8 cellular contexts compared by ENCODE assay signal in the genomic region with DNA sequence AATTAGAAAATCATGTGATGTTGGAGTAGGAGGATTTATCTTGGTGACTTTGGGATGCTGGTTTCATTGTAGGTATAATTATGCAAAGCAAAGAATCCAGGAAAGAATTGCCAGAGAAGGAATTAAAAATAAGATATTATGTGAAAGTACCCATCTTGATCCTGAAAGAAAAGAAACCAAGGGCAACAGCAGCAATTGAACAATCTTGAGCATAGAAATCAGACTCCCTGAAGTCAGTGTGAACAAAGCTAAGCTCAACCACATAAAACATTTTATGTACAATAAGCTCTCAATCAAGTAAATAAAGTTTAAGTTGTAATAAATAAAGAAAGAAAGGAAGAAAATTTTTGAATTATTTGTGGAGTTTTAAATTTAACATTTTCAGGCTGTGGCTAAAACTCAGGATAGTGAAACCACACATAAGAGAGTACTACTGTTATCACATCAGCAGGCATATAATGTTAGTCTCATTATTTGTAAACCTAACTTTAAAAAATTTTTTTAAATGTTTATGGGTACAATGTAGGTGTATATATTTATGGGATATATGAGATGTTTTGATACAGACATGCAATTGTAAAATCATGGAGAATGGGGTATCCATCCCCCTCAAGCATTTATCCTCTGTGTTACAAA. TPM values are rescaled to one million over a fixed set of nuclear protein-coding genes. Genes with fewer than 3 reads are reported as not detected.
DNase-seq lines count a peak whose midpoint lies in the region; ATAC-seq and TF ChIP-seq lines count a peak whose summit lies in the region.
"Had no signal": no experiment of that assay in that cellular context is flagged by ENCODE, and none has a peak within 500 bp of the region (broad histone marks: within the 10 kb centered on the region; RNA-seq: fewer than 3 reads in every experiment).

No MANE protein-coding gene starts in this region.

- peak overlapping the region; percentile 58 for H3K9ac ChIP-seq in HCT116 (ENCODE audit: low read length)

- ATAC-seq in HCT116 = no peak

- H3K4me1 Mint-ChIP-seq in activated CD4-positive, alpha-beta memory T cell treated with anti-CD3 and anti-CD28 coated beads for 36 hours (ENCODE audit: low read depth) = peaks cover 48% of the 10 kb centered on the region

- peak overlapping the region; percentile 76 for H3K27ac Mint-ChIP-seq in activated CD4-positive, alpha-beta memory T cell treated with anti-CD3 and anti-CD28 coated beads for 36 hours

- H3K27me3 ChIP-seq in HCT116 (ENCODE audit: insufficient read depth, low read length) (no peaks in the 10 kb centered on the region), hepatocyte (no peaks in the 10 kb centered on the region), spleen (replicated peaks in 1 of 7) (peaks cover 0 to 74% (median 32%) of the 10 kb centered on the region in 7 donors)

- H4K20me1 ChIP-seq in HCT116 (ENCODE audit: insufficient read depth) (no peaks in the 10 kb centered on the region), hepatocyte (ENCODE audit: insufficient read depth, poor library complexity, severe bottlenecking) (no peaks in the 10 kb centered on the region)

- H3K9me3 ChIP-seq in HCT116 (ENCODE audit: control insufficient read depth in 1 of 2, insufficient read depth in 1 of 2, low read depth in 1 of 2, low read length in 2 of 2) = no peaks in the 10 kb centered on the region
- H3K9me3 ChIP-seq in hepatocyte (ENCODE audit: low read depth) = no peaks in the 10 kb centered on the region
- H3K9me3 ChIP-seq in spleen = no peaks in the 10 kb centered on the region

- H3K9me2 ChIP-seq in HCT116 (ENCODE audit: insufficient read depth) = no peaks in the 10 kb centered on the region
- no peaks in the 10 kb centered on the region for H3K9me2 ChIP-seq in hepatocyte (replicated peaks; ENCODE audit: insufficient read depth)

- H3K36me3 ChIP-seq in HCT116 (ENCODE audit: control insufficient read depth in 1 of 2, insufficient read depth in 2 of 2, low read length in 2 of 2) = no peaks in the 10 kb centered on the region
- no peaks in the 10 kb centered on the region for H3K36me3 ChIP-seq in hepatocyte (replicated peaks; ENCODE audit: insufficient read depth, low read depth)
- no peaks in the 10 kb centered on the region for H3K36me3 ChIP-seq in spleen

- peak overlapping the region; percentile 75 for H3K4me3 Mint-ChIP-seq in activated CD4-positive, alpha-beta memory T cell treated with anti-CD3 and anti-CD28 coated beads for 36 hours

- peaks cover 59% of the 10 kb centered on the region for H3K27me3 Mint-ChIP-seq in activated CD4-positive, alpha-beta memory T cell treated with anti-CD3 and anti-CD28 coated beads for 36 hours

- H3K27ac ChIP-seq in HCT116 (ENCODE audit: low read depth, low read length) = no peak overlapping the region
- H3K27ac ChIP-seq in hepatocyte = no peak overlapping the region
- H3K27ac ChIP-seq in spleen = no peak overlapping the region

- H3K9me3 Mint-ChIP-seq in activated CD4-positive, alpha-beta memory T cell treated with anti-CD3 and anti-CD28 coated beads for 36 hours = no peaks in the 10 kb centered on the region

- H3K4me2 ChIP-seq in HCT116 (ENCODE audit: low read length) (peak overlapping the region; percentile 82), hepatocyte (peak overlapping the region; percentile 88)

- POLR2A ChIA-PET in HCT116 (lab: Charles Lee) = no interaction called here
- POLR2A ChIA-PET in activated CD4-positive, alpha-beta memory T cell treated with anti-CD3 and anti-CD28 coated beads for 36 hours (lab: Charles Lee) = interaction anchor here (0.5 to 1.8 kb wide), 4 partner anchors 12 to 96 kb away, joined by 3 to 7 read pairs (median 3); no protein-coding TSS in a partner anchor

- TF ChIP-seq RAD21 in HCT116 (IDR thresholded peaks at IDR 0.05; ENCODE audit: low read depth) = no peak

- H2AFZ ChIP-seq in HCT116 (ENCODE audit: low read depth, low read length, poor library complexity, severe bottlenecking) (peak overlapping the region; percentile 83), hepatocyte (peak overlapping the region; percentile 68)

- H3K4me3 ChIP-seq in HCT116 (replicated peaks in 1 of 2; ENCODE audit: low read depth in 1 of 2, low read length in 2 of 2) = peak overlapping the region; percentile 37 to 56
- H3K4me3 ChIP-seq in hepatocyte = peak overlapping the region; percentile 29
- peak overlapping the region in 7 of 8 donors; percentile 6 to 62 (median 24) for H3K4me3 ChIP-seq in spleen

- TF ChIP-seq CTCF in HCT116 (IDR thresholded peaks at IDR 0.05 in 2 of 3, conservative IDR thresholded peaks at IDR 0.05 in 1 of 3; ENCODE audit: borderline replicate concordance in 1 of 3, insufficient read depth in 1 of 3, low read depth in 2 of 3, low read length in 2 of 3) (no peak), hepatocyte (IDR thresholded peaks at IDR 0.05; ENCODE audit: poor library complexity) (no peak), spleen (IDR thresholded peaks at IDR 0.05 in 8 of 11, conservative IDR thresholded peaks at IDR 0.05 in 3 of 11) (no peak)

- H3K36me3 Mint-ChIP-seq in activated CD4-positive, alpha-beta memory T cell treated with anti-CD3 and anti-CD28 coated beads for 36 hours = no peaks in the 10 kb centered on the region

- no TSS peak for BruUV-seq in HCT116 (replicated peaks; lab: Mats Ljungman, UMichigan)

- H3K79me2 ChIP-seq in HCT116 (ENCODE audit: insufficient read depth, low read length) (no peaks in the 10 kb centered on the region), hepatocyte (no peaks in the 10 kb centered on the region)

- intact Hi-C loops in HCT116 (cut with micrococcal nuclease) (no loop called here), spleen (cut with DNase I; ENCODE audit: low total_unique reads) (no loop called here)
- intact Hi-C loops in activated CD4-positive, alpha-beta memory T cell treated with anti-CD3 and anti-CD28 coated beads for 36 hours (cut with micrococcal nuclease) = loop anchor here (1.0 kb wide), 6 partner anchors 8 to 53 kb away; no protein-coding TSS in a partner anchor

- RAD21 ChIA-PET in HCT116 (lab: Charles Lee; ENCODE audit: low non-redundant PET in 1 of 2, low total read pairs in 2 of 2, uncharacterized antibody in 2 of 2, unreplicated experiment in 2 of 2) = no interaction called here

- TF ChIP-seq POLR2A in HCT116 (IDR thresholded peaks at IDR 0.05; ENCODE audit: borderline replicate concordance, extremely low read depth, insufficient read depth, insufficient read length) (no peak), spleen (IDR thresholded peaks at IDR 0.05) (no peak)

- peaks cover 0 to 14% of the 10 kb centered on the region in 2 experiments; a peak in 3 of 4 replicates for H3K4me1 ChIP-seq in HCT116 (ENCODE audit: control insufficient read depth in 1 of 2, insufficient read depth in 2 of 2, low read length in 2 of 2)
- peaks cover 4% of the 10 kb centered on the region for H3K4me1 ChIP-seq in hepatocyte (ENCODE audit: insufficient read depth)
- peaks cover 0 to 20% (median 14%) of the 10 kb centered on the region in 6 donors for H3K4me1 ChIP-seq in spleen

- no peak for DNase-seq in HCT116 (ENCODE audit: low read depth, low spot score)
- DNase-seq in activated CD4-positive, alpha-beta memory T cell treated with anti-CD3 and anti-CD28 coated beads for 36 hours = no peak
- no peak for DNase-seq in hepatocyte (ENCODE audit: low spot score)
- no peak for DNase-seq in spleen
- DNase-seq in NCI-H2081 treated with DMSO at 0.1 percent for 48 hours (lab: John Stamatoyannopoulos, UW) = no peak
- no peak for DNase-seq in NCI-H146 treated with DMSO at 0.1 percent for 48 hours (lab: John Stamatoyannopoulos, UW; ENCODE audit: unreplicated experiment)
- no peak for DNase-seq in NK-92 treated with Interleukin-12 subunit alpha and Interleukin-12 subunit beta, amount 100 ng/mL, for 24 hours (lab: John Stamatoyannopoulos, UW)
- DNase-seq: NCI-H187 had no signal

- CTCF ChIA-PET in HCT116 (lab: Charles Lee) = no interaction called here
- CTCF ChIA-PET in activated CD4-positive, alpha-beta memory T cell treated with anti-CD3 and anti-CD28 coated beads for 36 hours (lab: Charles Lee) = interaction anchor here (0.8 to 1.5 kb wide), 6 partner anchors 10 to 33 kb away, joined by 3 to 4 read pairs (median 3); no protein-coding TSS in a partner anchor

TF ChIP-seq in HCT116, 20 proteins besides CTCF, POLR2A, EP300 and RAD21 (continues in another document):
- TF ChIP-seq ATF3 (IDR thresholded peaks at IDR 0.05) (no peak), FOSL1 (IDR thresholded peaks at IDR 0.05; ENCODE audit: low read depth) (no peak), ELF1 (IDR thresholded peaks at IDR 0.05; ENCODE audit: borderline replicate concordance, low read depth) (no peak), YY1 (IDR thresholded peaks at IDR 0.05; ENCODE audit: extremely low read depth, insufficient replicate concordance, low read depth, low read length) (no peak)
- TF ChIP-seq, protein P1, sequence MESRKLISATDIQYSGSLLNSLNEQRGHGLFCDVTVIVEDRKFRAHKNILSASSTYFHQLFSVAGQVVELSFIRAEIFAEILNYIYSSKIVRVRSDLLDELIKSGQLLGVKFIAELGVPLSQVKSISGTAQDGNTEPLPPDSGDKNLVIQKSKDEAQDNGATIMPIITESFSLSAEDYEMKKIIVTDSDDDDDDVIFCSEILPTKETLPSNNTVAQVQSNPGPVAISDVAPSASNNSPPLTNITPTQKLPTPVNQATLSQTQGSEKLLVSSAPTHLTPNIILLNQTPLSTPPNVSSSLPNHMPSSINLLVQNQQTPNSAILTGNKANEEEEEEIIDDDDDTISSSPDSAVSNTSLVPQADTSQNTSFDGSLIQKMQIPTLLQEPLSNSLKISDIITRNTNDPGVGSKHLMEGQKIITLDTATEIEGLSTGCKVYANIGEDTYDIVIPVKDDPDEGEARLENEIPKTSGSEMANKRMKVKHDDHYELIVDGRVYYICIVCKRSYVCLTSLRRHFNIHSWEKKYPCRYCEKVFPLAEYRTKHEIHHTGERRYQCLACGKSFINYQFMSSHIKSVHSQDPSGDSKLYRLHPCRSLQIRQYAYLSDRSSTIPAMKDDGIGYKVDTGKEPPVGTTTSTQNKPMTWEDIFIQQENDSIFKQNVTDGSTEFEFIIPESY (IDR thresholded peaks at IDR 0.05; ENCODE audit: extremely low read depth, insufficient replicate concordance, low read length) = no peak

RNA-seq across cellular contexts. Expression of gene GPR55, which starts 32.8 kb away (rescaled TPM):
- total RNA-seq in HCT116 (2021; ENCODE audit: unreplicated experiment) (not detected), hepatocyte (0.83 and 1.6 TPM in 2 replicates), spleen (1 to 10 TPM; 2.5 to 6.8 (median 5.2) TPM)
- 0.08 TPM in 1 of 2 replicates, not detected in the other for polyA plus RNA-seq in HCT116 (2012)
- 1 to 10 TPM; 1.5 to 1.6 TPM for total RNA-seq in activated CD4-positive, alpha-beta memory T cell treated with anti-CD3 and anti-CD28 coated beads for 36 hours
- polyA plus RNA-seq in hepatocyte (0.32 TPM in 1 of 2 replicates, not detected in the other), spleen (1 to 10 TPM in 2 of 3 donors, under 1 TPM in 1; 0.86 to 2.0 (median 1.7) TPM)

RNA-seq across cellular contexts. Expression of gene SPATA3, which starts 38.0 kb away (rescaled TPM):
- not detected for total RNA-seq in HCT116 (2021; ENCODE audit: unreplicated experiment)
- polyA plus RNA-seq in HCT116 (2012) = not detected in 2 replicates
- total RNA-seq in activated CD4-positive, alpha-beta memory T cell treated with anti-CD3 and anti-CD28 coated beads for 36 hours = under 1 TPM; 0.24 to 0.53 TPM
- total RNA-seq in hepatocyte = not detected in 2 replicates
- not detected in 2 replicates for polyA plus RNA-seq in hepatocyte
- total RNA-seq in spleen = not detected
- polyA plus RNA-seq in spleen = not detected
